In the genomic region with DNA sequence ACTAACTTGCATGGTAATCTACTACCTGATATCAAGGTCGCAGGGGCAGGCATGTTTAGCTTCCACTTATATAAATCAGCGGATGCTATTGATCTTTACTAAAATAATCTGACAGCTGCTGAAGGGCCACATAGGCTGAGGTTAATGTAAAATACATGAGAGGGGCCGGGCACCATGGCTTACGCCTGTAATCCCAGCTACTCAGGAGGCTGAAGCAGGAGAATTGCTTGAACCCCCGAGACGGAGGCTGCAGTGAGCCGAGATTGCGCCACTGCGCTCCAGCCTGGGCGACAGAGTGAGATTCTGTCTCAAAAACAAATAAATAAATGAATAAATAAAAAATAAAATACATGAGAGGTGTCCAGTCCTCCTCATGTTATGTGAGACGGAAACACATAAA, we compare ENCODE assay signal across 20 cellular contexts. TPM values are rescaled to one million over a fixed set of nuclear protein-coding genes. Genes with fewer than 3 reads are reported as not detected.
DNase-seq lines count a peak whose midpoint lies in the region; ATAC-seq and TF ChIP-seq lines count a peak whose summit lies in the region.
"Had no signal": no experiment of that assay in that cellular context is flagged by ENCODE, and none has a peak within 500 bp of the region (broad histone marks: within the 10 kb centered on the region; RNA-seq: fewer than 3 reads in every experiment).

No MANE protein-coding gene starts in this region.

- CTCF ChIA-PET in CD4-positive, alpha-beta memory T cell (lab: Charles Lee; ENCODE audit: partially characterized antibody), result no interaction called here

- H2BK120ac ChIP-seq in H9 (ENCODE audit: low read depth, low read length, poor library complexity, severe bottlenecking), result no peak overlapping the region

- H3K23me2 ChIP-seq in H9 (ENCODE audit: insufficient read length, low read depth, low read length, poor library complexity, severe bottlenecking), result no peaks in the 10 kb centered on the region

- DNase-seq in GM23338 (ENCODE audit: low spot score) (no peak), H9 (peak; percentile 15), islet precursor cell (peak; percentile 23), type B pancreatic cell (ENCODE audit: extremely low spot score, unreplicated experiment) (peak; percentile 24), EL (no peak)
- DNase-seq in CD4-positive, alpha-beta memory T cell, result no peak
- DNase-seq: 8988T; ACHN; BE2C; C1 segment of cervical spinal cord; Calu3; CD4-positive, CD25-positive, alpha-beta regulatory T cell; CD8-positive, alpha-beta T cell; DMS79 treated with DMSO at 0.1 percent for 48 hours; GDM1 had no signal

- H3K9me3 ChIP-seq in H9 (ENCODE audit: control insufficient read depth, low read depth, low read length), result no peaks in the 10 kb centered on the region
- no peaks in the 10 kb centered on the region for H3K9me3 ChIP-seq in CD4-positive, alpha-beta memory T cell (ENCODE audit: control insufficient read depth in 1 of 2, low read length in 2 of 2)
- H3K9me3 ChIP-seq: BE2C, BLaER1 had no signal

- 0 out of 2 replicates have a peak, but pooled peaks cover 3% of the 10 kb centered on the region for H3K9me2 ChIP-seq in GM23338 (ENCODE audit: insufficient read depth)

- H3K4me3 Mint-ChIP-seq in GM23338 (no peak overlapping the region), H9 (no peak overlapping the region), type B pancreatic cell (no peak overlapping the region)
- no peak overlapping the region for H3K4me3 Mint-ChIP-seq in CD4-positive, alpha-beta memory T cell
- H3K4me3 Mint-ChIP-seq: CD14-positive monocyte; CD4-positive, CD25-positive, alpha-beta regulatory T cell; CD8-positive, alpha-beta T cell had no signal

- intact Hi-C loops in CD4-positive, alpha-beta memory T cell (cut with micrococcal nuclease), result no loop called here

- H3F3A ChIP-seq in GM23338 (replicated peaks; ENCODE audit: low read depth), result no peaks in the 10 kb centered on the region

- no peak overlapping the region for H3K27ac Mint-ChIP-seq in GM23338
- H3K27ac Mint-ChIP-seq in H9, result no peak overlapping the region
- no peak overlapping the region for H3K27ac Mint-ChIP-seq in type B pancreatic cell
- no peak overlapping the region for H3K27ac Mint-ChIP-seq in CD4-positive, alpha-beta memory T cell
- H3K27ac Mint-ChIP-seq: CD14-positive monocyte; CD4-positive, CD25-positive, alpha-beta regulatory T cell; CD8-positive, alpha-beta T cell had no signal

- H3T11ph ChIP-seq in H9 (ENCODE audit: low read length), result no peak overlapping the region

- no peak overlapping the region for H2BK12ac ChIP-seq in H9 (ENCODE audit: insufficient read length, low read depth, low read length)

- H3K79me1 ChIP-seq in H9 (ENCODE audit: insufficient read depth, low read depth, low read length, poor library complexity, severe bottlenecking), result no peaks in the 10 kb centered on the region

- H3K14ac ChIP-seq in H9 (ENCODE audit: insufficient read depth, low read length), result no peak overlapping the region

- H3K27me3 ChIP-seq in GM23338 (ENCODE audit: insufficient read depth) (no peaks in the 10 kb centered on the region), H9 (ENCODE audit: insufficient read depth, low read length) (no peaks in the 10 kb centered on the region)
- no peaks in the 10 kb centered on the region for H3K27me3 ChIP-seq in CD4-positive, alpha-beta memory T cell (ENCODE audit: insufficient read depth, low read length)
- H3K27me3 ChIP-seq: BE2C, BLaER1 had no signal

- H3K4me1 ChIP-seq in GM23338 (ENCODE audit: insufficient read depth), result no peaks in the 10 kb centered on the region; the same call in 1 of the 2 replicates
- H3K4me1 ChIP-seq in H9 (ENCODE audit: insufficient read depth, low read length), result no peaks in the 10 kb centered on the region
- no peaks in the 10 kb centered on the region for H3K4me1 ChIP-seq in CD4-positive, alpha-beta memory T cell (ENCODE audit: insufficient read depth, low read length)
- H3K4me1 ChIP-seq: BE2C, Caco-2 had no signal

- no peak overlapping the region for H3K4ac ChIP-seq in H9 (ENCODE audit: low read depth, low read length)

- H3K9ac ChIP-seq in H9 (ENCODE audit: extremely low read depth, insufficient read length, low read length), result no peak overlapping the region
- H3K9ac ChIP-seq: BLaER1 had no signal

- no peaks in the 10 kb centered on the region for H3K36me3 ChIP-seq in GM23338 (ENCODE audit: insufficient read depth)
- H3K36me3 ChIP-seq in CD4-positive, alpha-beta memory T cell (ENCODE audit: insufficient read depth, low read length), result no peaks in the 10 kb centered on the region
- H3K36me3 ChIP-seq: BE2C, BLaER1 had no signal

- H3K36me3 Mint-ChIP-seq in GM23338 (ENCODE audit: low read depth) (peaks cover 12% of the 10 kb centered on the region), H9 (ENCODE audit: insufficient read depth in 1 of 3, low read depth in 3 of 3) (peaks cover 2 to 9% (median 5%) of the 10 kb centered on the region in 3 experiments; a peak in 6 of 7 replicates), type B pancreatic cell (peaks cover 4% of the 10 kb centered on the region)
- H3K36me3 Mint-ChIP-seq in CD4-positive, alpha-beta memory T cell, result no peaks in the 10 kb centered on the region
- H3K36me3 Mint-ChIP-seq: CD14-positive monocyte; CD8-positive, alpha-beta T cell had no signal

- no peak overlapping the region for H3K23ac ChIP-seq in H9 (ENCODE audit: insufficient read length, low read depth, low read length)

- no peak overlapping the region for H3K4me2 ChIP-seq in GM23338
- H3K4me2 ChIP-seq in H9 (ENCODE audit: insufficient read depth, insufficient read length, low read length), result no peak overlapping the region
- H3K4me2 ChIP-seq: BLaER1 had no signal

- H4K20me1 ChIP-seq in GM23338 (replicated peaks; ENCODE audit: insufficient read depth), result no peaks in the 10 kb centered on the region
- H4K20me1 ChIP-seq in H9 (ENCODE audit: control insufficient read depth, insufficient read depth, insufficient read length), result no peaks in the 10 kb centered on the region
- H4K20me1 ChIP-seq: BLaER1 had no signal

- no peak overlapping the region for H2BK5ac ChIP-seq in H9 (ENCODE audit: insufficient read length, low read length)

- ATAC-seq in GM23338 (no peak), GM21526 (IDR thresholded peaks at IDR 0.05; ENCODE audit: low FRiP score, unreplicated experiment) (no peak)
- ATAC-seq: CD8-positive, alpha-beta T cell; GM12878 had no signal

- H3K27ac ChIP-seq in GM23338 (ENCODE audit: low read depth) (no peak overlapping the region), H9 (ENCODE audit: insufficient read length, low read depth, low read length) (no peak overlapping the region)
- H3K27ac ChIP-seq in CD4-positive, alpha-beta memory T cell (ENCODE audit: low read depth, low read length), result no peak overlapping the region
- H3K27ac ChIP-seq: BLaER1 had no signal

- no peak overlapping the region for H2AK5ac ChIP-seq in H9 (ENCODE audit: insufficient read length, low read length)

- peaks cover 4% of the 10 kb centered on the region for H3K27me3 Mint-ChIP-seq in GM23338 (ENCODE audit: insufficient read depth, low read depth, poor library complexity)
- H3K27me3 Mint-ChIP-seq in H9 (ENCODE audit: low read depth), result no peaks in the 10 kb centered on the region; the same call in 1 of the 2 replicates
- no peaks in the 10 kb centered on the region for H3K27me3 Mint-ChIP-seq in type B pancreatic cell
- H3K27me3 Mint-ChIP-seq in CD4-positive, alpha-beta memory T cell, result no peaks in the 10 kb centered on the region
- H3K27me3 Mint-ChIP-seq: CD4-positive, CD25-positive, alpha-beta regulatory T cell had no signal

- POLR2A ChIA-PET in CD4-positive, alpha-beta memory T cell (lab: Charles Lee; ENCODE audit: partially characterized antibody), result no interaction called here

- H3K9me3 Mint-ChIP-seq in GM23338 (peaks cover 15% of the 10 kb centered on the region; the same call in 2 of the 3 replicates), H9 (peaks cover 4 to 8% of the 10 kb centered on the region in 2 experiments; a peak in 4 of 5 replicates), type B pancreatic cell (peaks cover 13% of the 10 kb centered on the region)
- no peaks in the 10 kb centered on the region for H3K9me3 Mint-ChIP-seq in CD4-positive, alpha-beta memory T cell

- no peak overlapping the region for H2BK15ac ChIP-seq in H9 (ENCODE audit: low read depth, low read length)

- H3K79me2 ChIP-seq in GM23338 (replicated peaks; ENCODE audit: insufficient read depth) (no peaks in the 10 kb centered on the region), H9 (ENCODE audit: insufficient read depth, low read length) (no peaks in the 10 kb centered on the region)

- no peak overlapping the region for H4K91ac ChIP-seq in H9 (ENCODE audit: insufficient read length, low read depth, low read length)

- no peak overlapping the region for H4K5ac ChIP-seq in H9 (ENCODE audit: insufficient read length, low read depth, low read length)

- peak overlapping the region; percentile 52 for H2AFZ ChIP-seq in GM23338
- no peak overlapping the region for H2AFZ ChIP-seq in H9 (ENCODE audit: low read length)

- H3K4me3 ChIP-seq in GM23338, result no peak overlapping the region
- H3K4me3 ChIP-seq in CD4-positive, alpha-beta memory T cell (ENCODE audit: low read length in 2 of 2), result no peak overlapping the region
- H3K4me3 ChIP-seq: BLaER1, GM12878 had no signal

- TF ChIP-seq CTCF in GM23338 (conservative IDR thresholded peaks at IDR 0.05; ENCODE audit: low read depth in 2 of 2) (no peak), H9 (conservative IDR thresholded peaks at IDR 0.05) (no peak), type B pancreatic cell (conservative IDR thresholded peaks at IDR 0.05) (no peak)

- no peak overlapping the region for H2BK20ac ChIP-seq in H9 (ENCODE audit: low read depth, low read length, poor library complexity, severe bottlenecking)

- H4K8ac ChIP-seq in H9 (replicated peaks; ENCODE audit: insufficient read length, low read depth, low read length), result no peak overlapping the region

- H3K4me1 Mint-ChIP-seq in GM23338 (peaks cover 5% of the 10 kb centered on the region; the same call in 2 of the 3 replicates), H9 (peaks cover 7 to 8% of the 10 kb centered on the region in 2 experiments), type B pancreatic cell (ENCODE audit: unreplicated experiment) (peaks cover 4% of the 10 kb centered on the region)
- peaks cover 2 to 6% (median 3%) of the 10 kb centered on the region in 4 donors for H3K4me1 Mint-ChIP-seq in CD4-positive, alpha-beta memory T cell

- H3K18ac ChIP-seq in H9 (ENCODE audit: insufficient read length, low read depth, low read length), result no peak overlapping the region

- no peak overlapping the region for H3K56ac ChIP-seq in H9 (ENCODE audit: insufficient read length, low read depth, low read length)

- WGBS in H9 (ENCODE audit: extremely low coverage, insufficient read length, low lambda C conversion rate), result no CpG with 5 or more reads among the region's 11 CpGs

TF ChIP-seq in GM23338, 12 proteins besides CTCF, POLR2A, EP300 and RAD21 (continues in another document):
- TF ChIP-seq STAT1 (IDR thresholded peaks at IDR 0.05; ENCODE audit: unreplicated experiment) (no peak), JUNB (IDR thresholded peaks at IDR 0.05; ENCODE audit: unreplicated experiment) (no peak)

RNA-seq across cellular contexts. Expression of a gene that starts 15.8 kb away (rescaled TPM):
- total RNA-seq in GM23338 (2014; rRNA removed; shearing (Covaris generic)), result 48.1 and 48.9 TPM in 2 replicates
- 37.1 and 39.3 TPM in 2 replicates for polyA plus RNA-seq in GM23338 (2016; fragmentation: Nextera tagmentation; extraction: Ambion mirVana)
- 82.6 and 82.8 TPM in 2 replicates for total RNA-seq in H9 (2021)
- total RNA-seq in type B pancreatic cell (ENCODE audit: low replicate concordance), result 45.8 and 83.5 TPM in 2 replicates
- total RNA-seq in CD4-positive, alpha-beta memory T cell, result 10 to 100 TPM; 58.5 to 61.6 TPM
- polyA plus RNA-seq in CD4-positive, alpha-beta memory T cell, result 10 to 100 TPM in 1 of 2 donors, 1 to 10 TPM in 1; 5.3 to 15.2 TPM

Comparison
In these comparisons a context has a peak if more than half of its experiments do, and no peak if none do; other contexts are left out.
1. DNase-seq: peak in H9 (single experiment), islet precursor cell (single experiment) and type B pancreatic cell (single experiment); none in GM23338 (single experiment), CD4-positive, alpha-beta memory T cell (0 of 5) and EL (single experiment).